ENCODE assay signal across 1 cellular context in genomic region chr17:19409509-19409908, GRCh38.
TF ChIP-seq lines count a peak whose summit lies in the region.

No MANE protein-coding gene starts in this region.

TF ChIP-seq in HEK293, 187 proteins besides CTCF, POLR2A, EP300 and RAD21 (continued from another document):
- TF ChIP-seq ZFHX2 (tag by site-specific recombination; conservative IDR thresholded peaks at IDR 0.05) (peak; percentile 74), ZNF596 (tag by site-specific recombination; IDR thresholded peaks at IDR 0.05) (no peak), ZNF404 (tag by site-specific recombination; IDR thresholded peaks at IDR 0.05) (no peak), GLIS2 (tag by site-specific recombination; IDR thresholded peaks at IDR 0.05) (no peak), ZNF211 (tag by site-specific recombination; IDR thresholded peaks at IDR 0.05; ENCODE audit: low read depth) (no peak), ZNF341 (tag by site-specific recombination; IDR thresholded peaks at IDR 0.05; ENCODE audit: low read depth) (no peak), EGR2 (tag by site-specific recombination; IDR thresholded peaks at IDR 0.05; ENCODE audit: low read depth) (peak; percentile 74), ZIC2 (tag by site-specific recombination; IDR thresholded peaks at IDR 0.05) (peak; percentile 19; the same call in 1 of the 2 replicates), ZBTB7A (tag by site-specific recombination; IDR thresholded peaks at IDR 0.05; ENCODE audit: low read depth) (no peak), INSM2 (tag by site-specific recombination; IDR thresholded peaks at IDR 0.05) (no peak), TCF7L2 (IDR thresholded peaks at IDR 0.05; ENCODE audit: borderline replicate concordance, low read depth, low read length) (no peak), ZNF24 (tag by site-specific recombination; IDR thresholded peaks at IDR 0.05) (no peak), ZNF660 (tag by site-specific recombination; IDR thresholded peaks at IDR 0.05) (peak; percentile 94), SP7 (tag by site-specific recombination; IDR thresholded peaks at IDR 0.05) (no peak), ZNF548 (tag by site-specific recombination; IDR thresholded peaks at IDR 0.05) (no peak), ZNF610 (tag by site-specific recombination; IDR thresholded peaks at IDR 0.05; ENCODE audit: borderline replicate concordance) (no peak), REPIN1 (tag by site-specific recombination; IDR thresholded peaks at IDR 0.05; ENCODE audit: low read depth) (no peak)
TF ChIP-seq in HEK293: peak in this region for 4.
